Comparison of ENCODE assay signal across 25 cellular contexts in genomic region chr4:168678751-168679366, GRCh38.
A peak's percentile ranks its signal among the peaks of the same experiment; 100 is the strongest.
DNase-seq lines count a peak whose midpoint lies in the region; ATAC-seq, FAIRE-seq and TF ChIP-seq lines count a peak whose summit lies in the region.
"Had no signal": no experiment of that assay in that cellular context is flagged by ENCODE, and none has a peak within 500 bp of the region (broad histone marks: within the 10 kb centered on the region; RNA-seq: fewer than 3 reads in every experiment).

No MANE protein-coding gene starts in this region.

- H3K27me3 Mint-ChIP-seq in chondrocyte (ENCODE audit: low read depth), result no peaks in the 10 kb centered on the region
- no peaks in the 10 kb centered on the region for H3K27me3 Mint-ChIP-seq in nephron (ENCODE audit: low read depth)
- no peaks in the 10 kb centered on the region for H3K27me3 Mint-ChIP-seq in MCF 10A (ENCODE audit: insufficient read depth, unreplicated experiment)
- H3K27me3 Mint-ChIP-seq: activated naive CD4-positive, alpha-beta T cell treated with anti-CD3 and anti-CD28 coated beads, Interleukin-2, amount 10 ng/mL, durations not matched to agents 7 days and 5 days had no signal

- no peak overlapping the region for H2AFZ ChIP-seq in HepG2 (ENCODE audit: low read length)

- POLR2A ChIA-PET in HepG2 (lab: Yijun Ruan, JAX), result no interaction called here
- POLR2A ChIA-PET in MCF 10A (lab: Yijun Ruan, JAX), result no interaction called here

- no peaks in the 10 kb centered on the region for H3K9me3 ChIP-seq in HepG2 (ENCODE audit: low read length)
- H3K9me3 ChIP-seq in right lobe of liver, result no peaks in the 10 kb centered on the region
- H3K9me3 ChIP-seq: BLaER1, pancreas had no signal

- H3K27me3 ChIP-seq in HepG2 (ENCODE audit: control insufficient read depth in 1 of 2, insufficient read depth in 2 of 2, low read length in 2 of 2) (peaks cover 0 to 1% of the 10 kb centered on the region in 2 experiments; a peak in 1 of 5 replicates), right lobe of liver (no peaks in the 10 kb centered on the region)
- H3K27me3 ChIP-seq: BLaER1, pancreas had no signal

- no peak overlapping the region for H3K4me2 ChIP-seq in HepG2 (ENCODE audit: low read depth, low read length)
- H3K4me2 ChIP-seq: BLaER1 had no signal

- WGBS in HepG2 (ENCODE audit: low lambda C conversion rate), result 77% methylated on average over 8 of the region's 8 CpGs
- 84% methylated on average over 7 of the region's 8 CpGs for WGBS in right lobe of liver (ENCODE audit: insufficient coverage, low coverage, low lambda C conversion rate, missing lambda C conversion rate)

- no peaks in the 10 kb centered on the region for H3K79me2 ChIP-seq in HepG2 (ENCODE audit: insufficient read depth, low read length)

- in situ Hi-C loops in HepG2 (cut with HindIII; ENCODE audit: extremely low pct_ligation_motif_present, low pct_unique_long_range_greater_than_20kb), result no loop called here

- H3K4me1 Mint-ChIP-seq in chondrocyte (ENCODE audit: low read depth) (peaks cover 57% of the 10 kb centered on the region), nephron (peaks cover 18% of the 10 kb centered on the region), MCF 10A (ENCODE audit: insufficient read depth, unreplicated experiment) (peaks cover 4% of the 10 kb centered on the region)
- H3K4me1 Mint-ChIP-seq: activated CD4-positive, alpha-beta T cell treated with anti-CD3 and anti-CD28 coated beads, Interleukin-2, amount 10 ng/mL, durations not matched to agents 24 days and 14 days; activated naive CD4-positive, alpha-beta T cell treated with anti-CD3 and anti-CD28 coated beads, Interleukin-2, amount 10 ng/mL, durations not matched to agents 7 days and 5 days; memory B cell had no signal

- TF ChIP-seq POLR2A in HepG2 (IDR thresholded peaks at IDR 0.05; ENCODE audit: insufficient read depth in 1 of 2, low read depth in 2 of 2, low read length in 2 of 2) (no peak), right lobe of liver (IDR thresholded peaks at IDR 0.05) (no peak)

- no peak for FAIRE-seq in HepG2 (lab: Jason Lieb, UNC)
- FAIRE-seq: endothelial cell of umbilical vein, GM12892, GM19239, pancreas had no signal

- TF ChIP-seq EP300 in HepG2 (IDR thresholded peaks at IDR 0.05; ENCODE audit: low read depth in 2 of 2, low read length in 2 of 2) (no peak), HepG2 (CRISPR knock-in tag; IDR thresholded peaks at IDR 0.05; ENCODE audit: borderline replicate concordance) (no peak)

- no peaks in the 10 kb centered on the region for H4K20me1 ChIP-seq in HepG2 (ENCODE audit: insufficient read depth, low read length)
- H4K20me1 ChIP-seq: BLaER1 had no signal

- CTCF ChIA-PET in HepG2 (lab: Yijun Ruan, JAX; ENCODE audit: low intra/inter-chr PET ratio, low total read pairs) (no interaction called here), MCF 10A (lab: Yijun Ruan, JAX) (no interaction called here)

- no peak for ATAC-seq in HepG2
- no peak for ATAC-seq in right lobe of liver
- ATAC-seq: pancreas had no signal

- BruUV-seq in HepG2 (replicated peaks; lab: Mats Ljungman, UMichigan), result no TSS peak
- BruUV-seq in MCF 10A (replicated peaks; lab: Mats Ljungman, UMichigan), result no TSS peak

- H3K36me3 Mint-ChIP-seq in chondrocyte (ENCODE audit: low read depth), result peaks cover 47% of the 10 kb centered on the region
- H3K36me3 Mint-ChIP-seq in nephron (ENCODE audit: low read depth), result peaks cover 51% of the 10 kb centered on the region
- H3K36me3 Mint-ChIP-seq in MCF 10A (ENCODE audit: insufficient read depth, unreplicated experiment), result no peaks in the 10 kb centered on the region
- H3K36me3 Mint-ChIP-seq: activated naive CD4-positive, alpha-beta T cell treated with anti-CD3 and anti-CD28 coated beads, Interleukin-2, amount 10 ng/mL, durations not matched to agents 7 days and 5 days; memory B cell had no signal

- H3K4me3 Mint-ChIP-seq in chondrocyte (ENCODE audit: unreplicated experiment) (no peak overlapping the region), nephron (no peak overlapping the region), MCF 10A (ENCODE audit: unreplicated experiment) (no peak overlapping the region)
- H3K4me3 Mint-ChIP-seq: activated CD4-positive, alpha-beta T cell treated with anti-CD3 and anti-CD28 coated beads, Interleukin-2, amount 10 ng/mL, durations not matched to agents 24 days and 14 days; activated naive CD4-positive, alpha-beta T cell treated with anti-CD3 and anti-CD28 coated beads, Interleukin-2, amount 10 ng/mL, durations not matched to agents 7 days and 5 days; memory B cell had no signal

- no peak for TF ChIP-seq CTCF in HepG2 (CRISPR knock-in tag; IDR thresholded peaks at IDR 0.05)
- TF ChIP-seq CTCF in right lobe of liver (IDR thresholded peaks at IDR 0.05), result no peak
- no peak for TF ChIP-seq CTCF in chondrocyte (IDR thresholded peaks at IDR 0.05)
- no peak for TF ChIP-seq CTCF in nephron (IDR thresholded peaks at IDR 0.05; ENCODE audit: unreplicated experiment in 3 of 3)
- TF ChIP-seq CTCF in MCF 10A (IDR thresholded peaks at IDR 0.05; ENCODE audit: unreplicated experiment), result no peak

- DNase-seq in HepG2 (ENCODE audit: low spot score) (no peak), right lobe of liver (no peak), chondrocyte (ENCODE audit: low spot score) (no peak), MCF 10A (ENCODE audit: unreplicated experiment) (no peak), putamen (ENCODE audit: low spot score) (no peak), hepatic stellate cell (ENCODE audit: low spot score) (no peak), AG08395 (ENCODE audit: low spot score) (no peak)
- DNase-seq: ACHN; activated CD4-positive, alpha-beta T cell treated with anti-CD3 and anti-CD28 coated beads, Interleukin-2, amount 10 ng/mL, durations not matched to agents 24 days and 14 days; activated naive CD4-positive, alpha-beta T cell treated with anti-CD3 and anti-CD28 coated beads, Interleukin-2, amount 10 ng/mL, durations not matched to agents 7 days and 5 days; aorta; Calu3; central memory CD4-positive, alpha-beta T cell; dorsolateral prefrontal cortex; NCI-H1105 treated with DMSO at 0.1 percent for 48 hours; NCI-H2081; NCI-H774; pancreas had no signal

- peak overlapping the region; percentile 81 for H3K27ac Mint-ChIP-seq in chondrocyte (ENCODE audit: unreplicated experiment)
- H3K27ac Mint-ChIP-seq in nephron, result peak overlapping the region; percentile 7 to 79 (median 63)
- H3K27ac Mint-ChIP-seq in MCF 10A (ENCODE audit: low read depth, unreplicated experiment), result no peak overlapping the region
- H3K27ac Mint-ChIP-seq: activated CD4-positive, alpha-beta T cell treated with anti-CD3 and anti-CD28 coated beads, Interleukin-2, amount 10 ng/mL, durations not matched to agents 24 days and 14 days; activated naive CD4-positive, alpha-beta T cell treated with anti-CD3 and anti-CD28 coated beads, Interleukin-2, amount 10 ng/mL, durations not matched to agents 7 days and 5 days; memory B cell had no signal

- H3K9ac ChIP-seq in HepG2 (ENCODE audit: insufficient read depth, low read depth, low read length), result no peak overlapping the region
- H3K9ac ChIP-seq: BLaER1 had no signal

- H3K9me3 Mint-ChIP-seq in chondrocyte (ENCODE audit: low read depth) (no peaks in the 10 kb centered on the region), nephron (no peaks in the 10 kb centered on the region), MCF 10A (ENCODE audit: unreplicated experiment) (no peaks in the 10 kb centered on the region)
- H3K9me3 Mint-ChIP-seq: activated CD4-positive, alpha-beta T cell treated with anti-CD3 and anti-CD28 coated beads, Interleukin-2, amount 10 ng/mL, durations not matched to agents 24 days and 14 days; activated naive CD4-positive, alpha-beta T cell treated with anti-CD3 and anti-CD28 coated beads, Interleukin-2, amount 10 ng/mL, durations not matched to agents 7 days and 5 days had no signal

- H3K4me1 ChIP-seq in HepG2 (ENCODE audit: insufficient read depth, low read length), result peaks cover 28% of the 10 kb centered on the region
- H3K4me1 ChIP-seq in right lobe of liver, result no peaks in the 10 kb centered on the region
- H3K4me1 ChIP-seq: BLaER1, pancreas had no signal

- no peak for TF ChIP-seq RAD21 in HepG2 (CRISPR knock-in tag; IDR thresholded peaks at IDR 0.05)

- H3K27ac ChIP-seq in HepG2 (ENCODE audit: extremely low read length, insufficient read depth, low read length), result no peak overlapping the region
- no peak overlapping the region for H3K27ac ChIP-seq in right lobe of liver
- H3K27ac ChIP-seq: BLaER1, dorsolateral prefrontal cortex, pancreas, RWPE1 had no signal

- intact Hi-C loops in HepG2 (cut with micrococcal nuclease; ENCODE audit: unreplicated experiment) (no loop called here), right lobe of liver (cut with DNase I) (no loop called here), MCF 10A (cut with micrococcal nuclease) (no loop called here)

- no peaks in the 10 kb centered on the region for H3K36me3 ChIP-seq in HepG2 (replicated peaks in 1 of 2; ENCODE audit: control insufficient read depth in 1 of 2, insufficient read depth in 2 of 2, low read length in 2 of 2)
- H3K36me3 ChIP-seq in right lobe of liver, result no peaks in the 10 kb centered on the region
- H3K36me3 ChIP-seq: BLaER1, pancreas had no signal

- no peak overlapping the region for H3K4me3 ChIP-seq in HepG2 (replicated peaks in 1 of 3; ENCODE audit: insufficient read depth in 1 of 3, low read depth in 2 of 3, low read length in 3 of 3)
- no peak overlapping the region for H3K4me3 ChIP-seq in right lobe of liver
- H3K4me3 ChIP-seq: BLaER1, dorsolateral prefrontal cortex, pancreas had no signal

TF ChIP-seq in HepG2, 621 proteins besides CTCF, POLR2A, EP300 and RAD21 (continues in another document):
- TF ChIP-seq HNRNPL (IDR thresholded peaks at IDR 0.05; ENCODE audit: low read depth, low read length), result peak; percentile 75; the same call in 1 of the 2 replicates
- no peak for TF ChIP-seq HDAC6 (IDR thresholded peaks at IDR 0.05; ENCODE audit: low read depth, low read length)
- no peak for TF ChIP-seq ATF7 (IDR thresholded peaks at IDR 0.05)
- TF ChIP-seq ATF7 (CRISPR knock-in tag; IDR thresholded peaks at IDR 0.05), result no peak
- no peak for TF ChIP-seq ZBTB34 (CRISPR knock-in tag; IDR thresholded peaks at IDR 0.05)
- no peak for TF ChIP-seq FOXO1 (CRISPR knock-in tag; IDR thresholded peaks at IDR 0.05)
